In genomic region chr7:97026705-97027426, GRCh38 we compare ENCODE assay signal across 7 cellular contexts. TPM values are rescaled to one million over a fixed set of nuclear protein-coding genes. Genes with fewer than 3 reads are reported as not detected.
DNase-seq lines count a peak whose midpoint lies in the region; ATAC-seq and TF ChIP-seq lines count a peak whose summit lies in the region.

No MANE protein-coding gene starts in this region.

- peak overlapping the region; percentile 52 for H3K27ac ChIP-seq in SJSA1
- H3K27ac ChIP-seq in heart left ventricle = no peak overlapping the region

- no peak for TF ChIP-seq POLR2A in heart left ventricle (IDR thresholded peaks at IDR 0.05)

- no peak for DNase-seq in HFFc6
- no peak for DNase-seq in SJSA1 (ENCODE audit: low read depth in 1 of 2, low spot score in 2 of 2)
- DNase-seq in heart left ventricle = no peak
- DNase-seq in stimulated activated naive B cell treated with anti-CD40 and anti-IgM and Interleukin-4, amounts not matched to agents 10 μg/mL and 1 μg/mL and 100 μg/mL, for 72 hours = no peak
- DNase-seq in A172 (ENCODE audit: low spot score) = no peak
- DNase-seq in progenitor cell of endocrine pancreas (ENCODE audit: low spot score, unreplicated experiment) = no peak
- no peak for DNase-seq in central memory CD4-positive, alpha-beta T cell

- peaks cover 30% of the 10 kb centered on the region for H3K4me1 ChIP-seq in SJSA1 (replicated peaks)
- peaks cover 4 to 36% (median 16%) of the 10 kb centered on the region in 12 donors for H3K4me1 ChIP-seq in heart left ventricle

- no peak for TF ChIP-seq CTCF in HFFc6 (IDR thresholded peaks at IDR 0.05)
- TF ChIP-seq CTCF in heart left ventricle (IDR thresholded peaks at IDR 0.05) = no peak
- TF ChIP-seq CTCF in progenitor cell of endocrine pancreas (IDR thresholded peaks at IDR 0.05; ENCODE audit: unreplicated experiment) = no peak

- H3K27me3 Mint-ChIP-seq in HFFc6 (ENCODE audit: insufficient read depth) (peaks cover 44% of the 10 kb centered on the region), progenitor cell of endocrine pancreas (peaks cover 84% of the 10 kb centered on the region)
- H3K27me3 Mint-ChIP-seq in stimulated activated naive B cell treated with anti-CD40 and anti-IgM and Interleukin-4, amounts not matched to agents 10 μg/mL and 1 μg/mL and 100 μg/mL, for 72 hours = peaks cover 61 to 78% of the 10 kb centered on the region in 2 donors

- peak overlapping the region; percentile 87 for H3K4me3 Mint-ChIP-seq in HFFc6
- peak overlapping the region; percentile 78 to 79 for H3K4me3 Mint-ChIP-seq in stimulated activated naive B cell treated with anti-CD40 and anti-IgM and Interleukin-4, amounts not matched to agents 10 μg/mL and 1 μg/mL and 100 μg/mL, for 72 hours
- no peak overlapping the region for H3K4me3 Mint-ChIP-seq in progenitor cell of endocrine pancreas (ENCODE audit: low read depth)

- H3K27me3 ChIP-seq in SJSA1 (replicated peaks) = no peaks in the 10 kb centered on the region
- H3K27me3 ChIP-seq in heart left ventricle = peaks cover 17 to 97% (median 51%) of the 10 kb centered on the region in 9 donors

- H3K4me3 ChIP-seq in SJSA1 (peak overlapping the region; percentile 31), heart left ventricle (peak overlapping the region in 11 of 12 donors; percentile 6 to 62 (median 47))

- intact Hi-C loops in heart left ventricle (cut with DNase I) = loop anchor here (1.0 to 10.0 kb wide), 15 partner anchors 312 to 1302 kb away; no protein-coding TSS in a partner anchor

- H3K27ac Mint-ChIP-seq in HFFc6 = no peak overlapping the region
- H3K27ac Mint-ChIP-seq in stimulated activated naive B cell treated with anti-CD40 and anti-IgM and Interleukin-4, amounts not matched to agents 10 μg/mL and 1 μg/mL and 100 μg/mL, for 72 hours = peak overlapping the region; percentile 94
- H3K27ac Mint-ChIP-seq in progenitor cell of endocrine pancreas = no peak overlapping the region

- H3K9me3 ChIP-seq in SJSA1 (replicated peaks) (no peaks in the 10 kb centered on the region; the same call in 1 of the 2 replicates), heart left ventricle (no peaks in the 10 kb centered on the region)

- H3K36me3 Mint-ChIP-seq in HFFc6 (ENCODE audit: low read depth) (0 out of 2 replicates have a peak, but pooled peaks cover 4% of the 10 kb centered on the region), progenitor cell of endocrine pancreas (ENCODE audit: insufficient read depth) (no peaks in the 10 kb centered on the region)
- H3K36me3 Mint-ChIP-seq in stimulated activated naive B cell treated with anti-CD40 and anti-IgM and Interleukin-4, amounts not matched to agents 10 μg/mL and 1 μg/mL and 100 μg/mL, for 72 hours = peaks cover 7 to 20% of the 10 kb centered on the region in 2 donors

- peak in 2 of 4 donors; percentile 10 to 13 for ATAC-seq in heart left ventricle
- ATAC-seq in stimulated activated naive B cell treated with anti-CD40 and anti-IgM and Interleukin-4, amounts not matched to agents 10 μg/mL and 1 μg/mL and 100 μg/mL, for 72 hours (replicated peaks) = peak; percentile 62 to 65

- peaks cover 22% of the 10 kb centered on the region for H3K4me1 Mint-ChIP-seq in HFFc6 (ENCODE audit: low read depth)
- H3K4me1 Mint-ChIP-seq in stimulated activated naive B cell treated with anti-CD40 and anti-IgM and Interleukin-4, amounts not matched to agents 10 μg/mL and 1 μg/mL and 100 μg/mL, for 72 hours = peaks cover 35 to 53% of the 10 kb centered on the region in 2 donors
- peaks cover 17% of the 10 kb centered on the region for H3K4me1 Mint-ChIP-seq in progenitor cell of endocrine pancreas (ENCODE audit: low read depth)

- peaks cover 4% of the 10 kb centered on the region; the same call in 1 of the 2 replicates for H3K9me3 Mint-ChIP-seq in HFFc6
- H3K9me3 Mint-ChIP-seq in stimulated activated naive B cell treated with anti-CD40 and anti-IgM and Interleukin-4, amounts not matched to agents 10 μg/mL and 1 μg/mL and 100 μg/mL, for 72 hours = peaks cover 0 to 3% of the 10 kb centered on the region in 2 donors
- H3K9me3 Mint-ChIP-seq in progenitor cell of endocrine pancreas (ENCODE audit: low read depth) = no peaks in the 10 kb centered on the region

- WGBS in heart left ventricle, 4 donors = 12 to 24% (median 18%) methylated on average over 17 of the region's 17 CpGs

- peaks cover 14% of the 10 kb centered on the region for H3K36me3 ChIP-seq in SJSA1
- H3K36me3 ChIP-seq in heart left ventricle = no peaks in the 10 kb centered on the region

RNA-seq across cellular contexts. Expression of gene DLX5, which starts 2.2 kb away (rescaled TPM):
- not detected for total RNA-seq in HFFc6 (2021; fragmentation: NEBNext Ultra II Directional; extraction: Animal tissue kit (Norgen Biotek cat#: 25700))
- 2.3 and 3.6 TPM in 2 replicates for total RNA-seq in SJSA1 (2014; rRNA removed; shearing (Covaris generic))
- total RNA-seq in heart left ventricle (under 1 TPM in 3 of 9 donors, not detected in 6; 0.23 to 0.27 (median 0.25) TPM), progenitor cell of endocrine pancreas (1.7 and 3.8 TPM in 2 replicates)
- under 1 TPM in 1 of 2 donors, not detected in 1; 0.08 TPM for polyA plus RNA-seq in heart left ventricle
- total RNA-seq in A172 (2014; rRNA removed; shearing (Covaris generic)) = not detected in 2 replicates

RNA-seq across cellular contexts. Expression of gene DLX6, which starts 21.5 kb away (rescaled TPM):
- not detected for total RNA-seq in HFFc6 (2021; fragmentation: NEBNext Ultra II Directional; extraction: Animal tissue kit (Norgen Biotek cat#: 25700))
- total RNA-seq in SJSA1 (2014; rRNA removed; shearing (Covaris generic)) = 1.8 and 3.3 TPM in 2 replicates
- total RNA-seq in heart left ventricle (under 1 TPM in 1 of 9 donors, not detected in 8; 0.21 TPM), progenitor cell of endocrine pancreas (0.38 and 1.00 TPM in 2 replicates)
- not detected for polyA plus RNA-seq in heart left ventricle
- not detected in 2 replicates for total RNA-seq in A172 (2014; rRNA removed; shearing (Covaris generic))
